In genomic region chr6:111764238-111765182, GRCh38 we compare ENCODE assay signal across 8 cellular contexts.
DNase-seq lines count a peak whose midpoint lies in the region; ATAC-seq and TF ChIP-seq lines count a peak whose summit lies in the region.

No MANE protein-coding gene starts in this region.

- POLR2A ChIA-PET in activated naive CD8-positive, alpha-beta T cell treated with anti-CD3 and anti-CD28 coated beads, Interleukin-2, amount 10 ng/mL, durations not matched to agents 7 days and 5 days (lab: Charles Lee): interaction anchor here (0.6 to 1.8 kb wide), 3 partner anchors 11 to 79 kb away, joined by 3 to 6 read pairs (median 4); no protein-coding TSS in a partner anchor

- peaks cover 91% of the 10 kb centered on the region for H3K4me1 Mint-ChIP-seq in activated naive CD8-positive, alpha-beta T cell treated with anti-CD3 and anti-CD28 coated beads, Interleukin-2, amount 10 ng/mL, durations not matched to agents 7 days and 5 days

- peak; percentile 71 for DNase-seq in GM13977 (ENCODE audit: low spot score)
- peak; percentile 30 for DNase-seq in MV-4-11 (lab: John Stamatoyannopoulos, UW)
- no peak for DNase-seq in activated naive CD8-positive, alpha-beta T cell treated with anti-CD3 and anti-CD28 coated beads, Interleukin-2, amount 10 ng/mL, durations not matched to agents 7 days and 5 days
- no peak for DNase-seq in sigmoid colon
- no peak for DNase-seq in DMS 273 (lab: John Stamatoyannopoulos, UW; ENCODE audit: unreplicated experiment)
- no peak for DNase-seq in Ammon's horn (ENCODE audit: low spot score)
- DNase-seq in NCI-H345 (lab: John Stamatoyannopoulos, UW): no peak

- TF ChIP-seq EP300 in sigmoid colon (IDR thresholded peaks at IDR 0.05): no peak

- peak overlapping the region in 3 of 4 donors; percentile 10 to 23 (median 14) for H3K27ac ChIP-seq in sigmoid colon

- intact Hi-C loops in sigmoid colon (cut with DNase I): loop anchor here (5.0 kb wide), 3 partner anchors 52 to 233 kb away; partner anchors contain the start of gene FYN

- peak overlapping the region; percentile 44 for H3K4me3 Mint-ChIP-seq in activated naive CD8-positive, alpha-beta T cell treated with anti-CD3 and anti-CD28 coated beads, Interleukin-2, amount 10 ng/mL, durations not matched to agents 7 days and 5 days

- WGBS in sigmoid colon, 2 donors: 74 to 85% methylated on average over 13 of the region's 13 CpGs

- in situ Hi-C loops in GM13977 (cut with MboI; ENCODE audit: low pct_unique_long_range_greater_than_20kb, low sequenced_read_pairs, unreplicated experiment): no loop called here

- H3K4me1 ChIP-seq in sigmoid colon: peaks cover 0 to 52% (median 39%) of the 10 kb centered on the region in 4 donors

- TF ChIP-seq CTCF in GM13977 (IDR thresholded peaks at IDR 0.05; ENCODE audit: extremely low read depth, insufficient read depth, missing control alignments): no peak
- no peak for TF ChIP-seq CTCF in sigmoid colon (IDR thresholded peaks at IDR 0.05)

- no peak for TF ChIP-seq POLR2A in sigmoid colon (IDR thresholded peaks at IDR 0.05)

- H3K4me3 ChIP-seq in sigmoid colon: no peak overlapping the region

- H3K27me3 ChIP-seq in sigmoid colon: no peaks in the 10 kb centered on the region

- peak; percentile 67 for ATAC-seq in GM21737 (IDR thresholded peaks at IDR 0.05; ENCODE audit: unreplicated experiment)
- ATAC-seq in activated naive CD8-positive, alpha-beta T cell treated with anti-CD3 and anti-CD28 coated beads, Interleukin-2, amount 10 ng/mL, durations not matched to agents 7 days and 5 days (ENCODE audit: low read depth): peak; percentile 20

- H3K9me3 ChIP-seq in sigmoid colon: no peaks in the 10 kb centered on the region

- peaks cover 17% of the 10 kb centered on the region for H3K36me3 Mint-ChIP-seq in activated naive CD8-positive, alpha-beta T cell treated with anti-CD3 and anti-CD28 coated beads, Interleukin-2, amount 10 ng/mL, durations not matched to agents 7 days and 5 days

- H3K27ac Mint-ChIP-seq in activated naive CD8-positive, alpha-beta T cell treated with anti-CD3 and anti-CD28 coated beads, Interleukin-2, amount 10 ng/mL, durations not matched to agents 7 days and 5 days: peak overlapping the region; percentile 79

- no peaks in the 10 kb centered on the region for H3K27me3 Mint-ChIP-seq in activated naive CD8-positive, alpha-beta T cell treated with anti-CD3 and anti-CD28 coated beads, Interleukin-2, amount 10 ng/mL, durations not matched to agents 7 days and 5 days

- no peaks in the 10 kb centered on the region for H3K36me3 ChIP-seq in sigmoid colon

- H3K9me3 Mint-ChIP-seq in activated naive CD8-positive, alpha-beta T cell treated with anti-CD3 and anti-CD28 coated beads, Interleukin-2, amount 10 ng/mL, durations not matched to agents 7 days and 5 days: no peaks in the 10 kb centered on the region

Comparison
In these comparisons a context has a peak if more than half of its experiments do, and no peak if none do; other contexts are left out.
1. DNase-seq: peak in GM13977 (single experiment) and MV-4-11 (single experiment); none in activated naive CD8-positive, alpha-beta T cell treated with anti-CD3 and anti-CD28 coated beads, Interleukin-2, amount 10 ng/mL, durations not matched to agents 7 days and 5 days (single experiment), sigmoid colon (single experiment), DMS 273 (single experiment), Ammon's horn (single experiment) and NCI-H345 (single experiment).